In genomic region chr11:96714689-96715088, GRCh38 we compare ENCODE assay signal across 19 cellular contexts.
DNase-seq lines count a peak whose midpoint lies in the region; ATAC-seq and TF ChIP-seq lines count a peak whose summit lies in the region.
"Had no signal": no experiment of that assay in that cellular context is flagged by ENCODE, and none has a peak within 500 bp of the region (broad histone marks: within the 10 kb centered on the region; RNA-seq: fewer than 3 reads in every experiment).

No MANE protein-coding gene starts in this region.

- TF ChIP-seq CTCF in A673 (conservative IDR thresholded peaks at IDR 0.05; ENCODE audit: low read depth, low read length), result no peak

- ATAC-seq in SK-N-SH treated with all-trans-retinoic acid at 6 μM for 48 hours, result no peak
- no peak for ATAC-seq in HG03175 (IDR thresholded peaks at IDR 0.05; ENCODE audit: unreplicated experiment)

- H3K27ac ChIP-seq in A673 (ENCODE audit: low read depth, low read length, poor library complexity, severe bottlenecking) (no peak overlapping the region), substantia nigra (ENCODE audit: low read depth, low read length, poor library complexity, severe bottlenecking) (no peak overlapping the region)
- H3K27ac ChIP-seq: 22Rv1 had no signal

- no peak overlapping the region for H3K4me3 ChIP-seq in A673 (ENCODE audit: low read depth, low read length, poor library complexity, severe bottlenecking)
- H3K4me3 ChIP-seq: HAP-1 had no signal

- POLR2A ChIA-PET in A673 (lab: Charles Lee; ENCODE audit: low non-redundant PET), result no interaction called here

- intact Hi-C loops in A673 (cut with micrococcal nuclease; ENCODE audit: unreplicated experiment), result no loop called here

- peaks cover 7% of the 10 kb centered on the region for H3K4me1 ChIP-seq in A673 (ENCODE audit: insufficient read depth, low read length, poor library complexity, severe bottlenecking)
- H3K4me1 ChIP-seq: HAP-1 had no signal

- CTCF ChIA-PET in A673 (lab: Charles Lee), result no interaction called here

- H3K27me3 ChIP-seq in A673 (replicated peaks; ENCODE audit: insufficient read depth, low read depth, low read length, poor library complexity), result no peaks in the 10 kb centered on the region

- DNase-seq in A673 (ENCODE audit: low spot score), result peak; percentile 41
- DNase-seq in NCI-H82 treated with DMSO at 0.1 percent for 48 hours (lab: John Stamatoyannopoulos, UW; ENCODE audit: unreplicated experiment), result peak; percentile 27
- DNase-seq in substantia nigra (lab: John Stamatoyannopoulos, UW), result no peak
- no peak for DNase-seq in NCI-H345 (lab: John Stamatoyannopoulos, UW)
- DNase-seq: ACHN; AML-193; C1 segment of cervical spinal cord; Calu3; CD4-positive, alpha-beta memory T cell; COR-L47; DMS53; DMS79 treated with DMSO at 0.1 percent for 48 hours; GF-D8; GOT3; HFFc6 had no signal

- no peaks in the 10 kb centered on the region for H3K36me3 ChIP-seq in A673 (ENCODE audit: insufficient read depth, low read length, poor library complexity, severe bottlenecking)
- H3K36me3 ChIP-seq: HAP-1 had no signal

- no TSS peak for BruUV-seq in A673 (replicated peaks; lab: Mats Ljungman, UMichigan)

- no peaks in the 10 kb centered on the region for H3K9me3 ChIP-seq in A673 (ENCODE audit: low read depth, low read length, poor library complexity, severe bottlenecking)
- H3K9me3 ChIP-seq: HAP-1 had no signal

TF ChIP-seq in SK-N-SH treated with all-trans-retinoic acid at 6 μM for 48 hours, 23 proteins besides CTCF, POLR2A, EP300 and RAD21:
- no peak for TF ChIP-seq OSR1 (CRISPR knock-in tag; IDR thresholded peaks at IDR 0.05)
- TF ChIP-seq, protein P1, sequence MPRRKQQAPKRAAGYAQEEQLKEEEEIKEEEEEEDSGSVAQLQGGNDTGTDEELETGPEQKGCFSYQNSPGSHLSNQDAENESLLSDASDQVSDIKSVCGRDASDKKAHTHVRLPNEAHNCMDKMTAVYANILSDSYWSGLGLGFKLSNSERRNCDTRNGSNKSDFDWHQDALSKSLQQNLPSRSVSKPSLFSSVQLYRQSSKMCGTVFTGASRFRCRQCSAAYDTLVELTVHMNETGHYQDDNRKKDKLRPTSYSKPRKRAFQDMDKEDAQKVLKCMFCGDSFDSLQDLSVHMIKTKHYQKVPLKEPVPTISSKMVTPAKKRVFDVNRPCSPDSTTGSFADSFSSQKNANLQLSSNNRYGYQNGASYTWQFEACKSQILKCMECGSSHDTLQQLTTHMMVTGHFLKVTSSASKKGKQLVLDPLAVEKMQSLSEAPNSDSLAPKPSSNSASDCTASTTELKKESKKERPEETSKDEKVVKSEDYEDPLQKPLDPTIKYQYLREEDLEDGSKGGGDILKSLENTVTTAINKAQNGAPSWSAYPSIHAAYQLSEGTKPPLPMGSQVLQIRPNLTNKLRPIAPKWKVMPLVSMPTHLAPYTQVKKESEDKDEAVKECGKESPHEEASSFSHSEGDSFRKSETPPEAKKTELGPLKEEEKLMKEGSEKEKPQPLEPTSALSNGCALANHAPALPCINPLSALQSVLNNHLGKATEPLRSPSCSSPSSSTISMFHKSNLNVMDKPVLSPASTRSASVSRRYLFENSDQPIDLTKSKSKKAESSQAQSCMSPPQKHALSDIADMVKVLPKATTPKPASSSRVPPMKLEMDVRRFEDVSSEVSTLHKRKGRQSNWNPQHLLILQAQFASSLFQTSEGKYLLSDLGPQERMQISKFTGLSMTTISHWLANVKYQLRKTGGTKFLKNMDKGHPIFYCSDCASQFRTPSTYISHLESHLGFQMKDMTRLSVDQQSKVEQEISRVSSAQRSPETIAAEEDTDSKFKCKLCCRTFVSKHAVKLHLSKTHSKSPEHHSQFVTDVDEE (CRISPR knock-in tag; IDR thresholded peaks at IDR 0.05), result peak; percentile 54; the same call in 1 of the 2 replicates
- TF ChIP-seq TCF4 (CRISPR knock-in tag; IDR thresholded peaks at IDR 0.05; ENCODE audit: borderline replicate concordance), result peak; percentile 68; the same call in 1 of the 2 replicates
- no peak; the same call in 1 of the 2 replicates for TF ChIP-seq ISL1 (CRISPR knock-in tag; IDR thresholded peaks at IDR 0.05)
TF ChIP-seq in SK-N-SH treated with all-trans-retinoic acid at 6 μM for 48 hours: peak in this region for 2.

Comparison
In these comparisons a context has a peak if more than half of its experiments do, and no peak if none do; other contexts are left out.
1. DNase-seq: peak in A673 (single experiment) and NCI-H82 treated with DMSO at 0.1 percent for 48 hours (single experiment); none in substantia nigra (0 of 49) and NCI-H345 (single experiment).